ENCODE assay signal across 13 cellular contexts in genomic region chr1:40044065-40044575, GRCh38. TPM values are rescaled to one million over a fixed set of nuclear protein-coding genes. Genes with fewer than 3 reads are reported as not detected.
DNase-seq lines count a peak whose midpoint lies in the region; ATAC-seq and TF ChIP-seq lines count a peak whose summit lies in the region.
"Had no signal": no experiment of that assay in that cellular context is flagged by ENCODE, and none has a peak within 500 bp of the region (broad histone marks: within the 10 kb centered on the region; RNA-seq: fewer than 3 reads in every experiment).

No MANE protein-coding gene starts in this region.

- H3K4me3 ChIP-seq in ACC112 (ENCODE audit: low read depth, low read length) (0 out of 2 replicates have a peak overlapping the region, but pooled peaks have one; percentile 14), DOHH2 (ENCODE audit: low read length) (peak overlapping the region; percentile 96; the same call in 1 of the 2 replicates), right cardiac atrium (ENCODE audit: low read length) (no peak overlapping the region)
- H3K4me3 ChIP-seq: MG63 had no signal

- 65% methylated on average over 3 of the region's 3 CpGs for WGBS in right cardiac atrium

- no peaks in the 10 kb centered on the region for H3K9me3 Mint-ChIP-seq in activated naive CD8-positive, alpha-beta T cell (ENCODE audit: low read depth)
- H3K9me3 Mint-ChIP-seq in memory B cell: no peaks in the 10 kb centered on the region

- H3K4me1 ChIP-seq in ACC112 (ENCODE audit: control insufficient read depth, insufficient read depth, low read length, unreplicated experiment) (peaks cover 41% of the 10 kb centered on the region), DOHH2 (ENCODE audit: control insufficient read depth, low read length) (peaks cover 41% of the 10 kb centered on the region), right cardiac atrium (ENCODE audit: control insufficient read depth, insufficient read depth, low read length) (peaks cover 14% of the 10 kb centered on the region)

- H3K4me2 ChIP-seq in DOHH2 (ENCODE audit: low read length): peak overlapping the region; percentile 89

- H3K4me1 Mint-ChIP-seq in activated naive CD8-positive, alpha-beta T cell (ENCODE audit: low read depth): peaks cover 74% of the 10 kb centered on the region
- H3K4me1 Mint-ChIP-seq in memory B cell: peaks cover 47% of the 10 kb centered on the region

- H3K36me3 ChIP-seq in ACC112 (ENCODE audit: insufficient read depth, low read length) (peaks cover 17% of the 10 kb centered on the region; the same call in 1 of the 2 replicates), DOHH2 (ENCODE audit: control insufficient read depth, low read length) (peaks cover 74% of the 10 kb centered on the region)

- no peak for DNase-seq in memory B cell (ENCODE audit: low spot score in 2 of 2)
- DNase-seq in T-helper 9 cell: no peak
- DNase-seq in right cardiac atrium: no peak
- no peak for DNase-seq in ureter (ENCODE audit: low spot score)
- DNase-seq: activated gamma-delta T cell, islet precursor cell, MG63, NCI-H446 treated with DMSO at 0.1 percent for 48 hours, WERI-Rb-1 had no signal

- no peaks in the 10 kb centered on the region for H3K27me3 Mint-ChIP-seq in activated naive CD8-positive, alpha-beta T cell
- H3K27me3 Mint-ChIP-seq in memory B cell: no peaks in the 10 kb centered on the region

- H3K4me3 Mint-ChIP-seq in activated naive CD8-positive, alpha-beta T cell: peak overlapping the region; percentile 97
- peak overlapping the region; percentile 55 for H3K4me3 Mint-ChIP-seq in memory B cell

- H4K20me1 ChIP-seq in DOHH2 (ENCODE audit: control insufficient read depth, insufficient read depth, low read depth, low read length): peaks cover 4% of the 10 kb centered on the region; the same call in 1 of the 2 replicates

- H3F3A ChIP-seq in DOHH2 (ENCODE audit: control insufficient read depth, insufficient read depth): peaks cover 9% of the 10 kb centered on the region

- intact Hi-C loops in right cardiac atrium (cut with DNase I): no loop called here

- no peaks in the 10 kb centered on the region for H3K9me2 ChIP-seq in DOHH2 (replicated peaks; ENCODE audit: control insufficient read depth, low read length)

- ATAC-seq in memory B cell (ENCODE audit: low read depth) (no peak), right cardiac atrium (no peak), GM21381 (IDR thresholded peaks at IDR 0.05; ENCODE audit: unreplicated experiment) (no peak)

- no peak overlapping the region for H2AFZ ChIP-seq in ACC112 (ENCODE audit: low read length, unreplicated experiment)

- TF ChIP-seq CTCF in DOHH2 (IDR thresholded peaks at IDR 0.05; ENCODE audit: low read depth, low read length, poor library complexity, severe bottlenecking): no peak

- H3K27ac ChIP-seq in ACC112 (ENCODE audit: low read depth, low read length) (no peak overlapping the region), DOHH2 (ENCODE audit: low read depth, low read length) (no peak overlapping the region), right cardiac atrium (ENCODE audit: low read length) (no peak overlapping the region)
- H3K27ac ChIP-seq: WERI-Rb-1 had no signal

- H3K27me3 ChIP-seq in ACC112 (ENCODE audit: insufficient read depth, low read length): no peaks in the 10 kb centered on the region
- no peaks in the 10 kb centered on the region for H3K27me3 ChIP-seq in DOHH2 (ENCODE audit: control insufficient read depth, low read length)
- no peaks in the 10 kb centered on the region for H3K27me3 ChIP-seq in right cardiac atrium (ENCODE audit: control insufficient read depth, insufficient read depth)
- H3K27me3 ChIP-seq: MG63 had no signal

- H3K27ac Mint-ChIP-seq in activated naive CD8-positive, alpha-beta T cell: peak overlapping the region; percentile 92
- no peak overlapping the region for H3K27ac Mint-ChIP-seq in memory B cell

- peaks cover 26% of the 10 kb centered on the region for H3K36me3 Mint-ChIP-seq in activated naive CD8-positive, alpha-beta T cell
- H3K36me3 Mint-ChIP-seq in memory B cell: peaks cover 23% of the 10 kb centered on the region

- H3K79me2 ChIP-seq in ACC112 (ENCODE audit: control insufficient read depth, insufficient read depth, low read length, unreplicated experiment): peaks cover 83% of the 10 kb centered on the region
- H3K79me2 ChIP-seq in DOHH2 (ENCODE audit: control insufficient read depth, low read length): peaks cover 86% of the 10 kb centered on the region

- H3K9me3 ChIP-seq in DOHH2 (ENCODE audit: control insufficient read depth, insufficient read depth, low read length) (no peaks in the 10 kb centered on the region), right cardiac atrium (ENCODE audit: control insufficient read depth, low read length) (no peaks in the 10 kb centered on the region)
- H3K9me3 ChIP-seq: MG63 had no signal

RNA-seq across cellular contexts. Expression of gene CAP1, which starts 3.6 kb away (rescaled TPM):
- total RNA-seq in right cardiac atrium (100 to 1,000 TPM in 2 of 4 donors, 10 to 100 TPM in 2; 72.8 to 118 (median 97.9) TPM), ureter (351 TPM)
- polyA plus RNA-seq in right cardiac atrium: 43.8 TPM

RNA-seq across cellular contexts. Expression of gene PPT1, which starts 52.9 kb away (rescaled TPM):
- total RNA-seq in right cardiac atrium: 10 to 100 TPM; 37.6 to 59.0 (median 42.6) TPM
- polyA plus RNA-seq in right cardiac atrium: 39.5 TPM
- total RNA-seq in ureter: 92.4 TPM
